Comparison of ENCODE assay signal across 1 cellular context in the genomic region with DNA sequence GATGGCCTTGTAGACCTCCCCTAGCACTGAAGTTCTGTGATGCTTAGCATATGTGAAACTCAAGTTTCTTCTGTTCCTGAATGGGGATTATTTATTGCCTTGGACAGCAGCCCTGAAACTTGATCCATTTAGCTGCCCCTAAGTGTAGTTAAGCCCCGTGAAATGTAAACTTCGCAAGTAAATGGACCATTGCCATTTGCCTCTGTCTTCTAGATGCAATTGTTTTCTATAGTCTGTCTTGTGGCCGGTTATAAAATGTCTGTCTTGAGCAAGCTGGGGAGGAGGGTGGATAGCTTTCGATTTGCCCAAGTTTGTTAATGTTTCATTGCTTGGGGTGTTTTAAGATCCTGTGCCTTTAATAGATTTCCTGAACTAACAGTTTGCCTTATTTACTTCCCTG.
TF ChIP-seq lines count a peak whose summit lies in the region.

No MANE protein-coding gene starts in this region.

TF ChIP-seq in GM23338, 12 proteins besides CTCF, POLR2A, EP300 and RAD21 (continued from another document):
- TF ChIP-seq, protein P1, sequence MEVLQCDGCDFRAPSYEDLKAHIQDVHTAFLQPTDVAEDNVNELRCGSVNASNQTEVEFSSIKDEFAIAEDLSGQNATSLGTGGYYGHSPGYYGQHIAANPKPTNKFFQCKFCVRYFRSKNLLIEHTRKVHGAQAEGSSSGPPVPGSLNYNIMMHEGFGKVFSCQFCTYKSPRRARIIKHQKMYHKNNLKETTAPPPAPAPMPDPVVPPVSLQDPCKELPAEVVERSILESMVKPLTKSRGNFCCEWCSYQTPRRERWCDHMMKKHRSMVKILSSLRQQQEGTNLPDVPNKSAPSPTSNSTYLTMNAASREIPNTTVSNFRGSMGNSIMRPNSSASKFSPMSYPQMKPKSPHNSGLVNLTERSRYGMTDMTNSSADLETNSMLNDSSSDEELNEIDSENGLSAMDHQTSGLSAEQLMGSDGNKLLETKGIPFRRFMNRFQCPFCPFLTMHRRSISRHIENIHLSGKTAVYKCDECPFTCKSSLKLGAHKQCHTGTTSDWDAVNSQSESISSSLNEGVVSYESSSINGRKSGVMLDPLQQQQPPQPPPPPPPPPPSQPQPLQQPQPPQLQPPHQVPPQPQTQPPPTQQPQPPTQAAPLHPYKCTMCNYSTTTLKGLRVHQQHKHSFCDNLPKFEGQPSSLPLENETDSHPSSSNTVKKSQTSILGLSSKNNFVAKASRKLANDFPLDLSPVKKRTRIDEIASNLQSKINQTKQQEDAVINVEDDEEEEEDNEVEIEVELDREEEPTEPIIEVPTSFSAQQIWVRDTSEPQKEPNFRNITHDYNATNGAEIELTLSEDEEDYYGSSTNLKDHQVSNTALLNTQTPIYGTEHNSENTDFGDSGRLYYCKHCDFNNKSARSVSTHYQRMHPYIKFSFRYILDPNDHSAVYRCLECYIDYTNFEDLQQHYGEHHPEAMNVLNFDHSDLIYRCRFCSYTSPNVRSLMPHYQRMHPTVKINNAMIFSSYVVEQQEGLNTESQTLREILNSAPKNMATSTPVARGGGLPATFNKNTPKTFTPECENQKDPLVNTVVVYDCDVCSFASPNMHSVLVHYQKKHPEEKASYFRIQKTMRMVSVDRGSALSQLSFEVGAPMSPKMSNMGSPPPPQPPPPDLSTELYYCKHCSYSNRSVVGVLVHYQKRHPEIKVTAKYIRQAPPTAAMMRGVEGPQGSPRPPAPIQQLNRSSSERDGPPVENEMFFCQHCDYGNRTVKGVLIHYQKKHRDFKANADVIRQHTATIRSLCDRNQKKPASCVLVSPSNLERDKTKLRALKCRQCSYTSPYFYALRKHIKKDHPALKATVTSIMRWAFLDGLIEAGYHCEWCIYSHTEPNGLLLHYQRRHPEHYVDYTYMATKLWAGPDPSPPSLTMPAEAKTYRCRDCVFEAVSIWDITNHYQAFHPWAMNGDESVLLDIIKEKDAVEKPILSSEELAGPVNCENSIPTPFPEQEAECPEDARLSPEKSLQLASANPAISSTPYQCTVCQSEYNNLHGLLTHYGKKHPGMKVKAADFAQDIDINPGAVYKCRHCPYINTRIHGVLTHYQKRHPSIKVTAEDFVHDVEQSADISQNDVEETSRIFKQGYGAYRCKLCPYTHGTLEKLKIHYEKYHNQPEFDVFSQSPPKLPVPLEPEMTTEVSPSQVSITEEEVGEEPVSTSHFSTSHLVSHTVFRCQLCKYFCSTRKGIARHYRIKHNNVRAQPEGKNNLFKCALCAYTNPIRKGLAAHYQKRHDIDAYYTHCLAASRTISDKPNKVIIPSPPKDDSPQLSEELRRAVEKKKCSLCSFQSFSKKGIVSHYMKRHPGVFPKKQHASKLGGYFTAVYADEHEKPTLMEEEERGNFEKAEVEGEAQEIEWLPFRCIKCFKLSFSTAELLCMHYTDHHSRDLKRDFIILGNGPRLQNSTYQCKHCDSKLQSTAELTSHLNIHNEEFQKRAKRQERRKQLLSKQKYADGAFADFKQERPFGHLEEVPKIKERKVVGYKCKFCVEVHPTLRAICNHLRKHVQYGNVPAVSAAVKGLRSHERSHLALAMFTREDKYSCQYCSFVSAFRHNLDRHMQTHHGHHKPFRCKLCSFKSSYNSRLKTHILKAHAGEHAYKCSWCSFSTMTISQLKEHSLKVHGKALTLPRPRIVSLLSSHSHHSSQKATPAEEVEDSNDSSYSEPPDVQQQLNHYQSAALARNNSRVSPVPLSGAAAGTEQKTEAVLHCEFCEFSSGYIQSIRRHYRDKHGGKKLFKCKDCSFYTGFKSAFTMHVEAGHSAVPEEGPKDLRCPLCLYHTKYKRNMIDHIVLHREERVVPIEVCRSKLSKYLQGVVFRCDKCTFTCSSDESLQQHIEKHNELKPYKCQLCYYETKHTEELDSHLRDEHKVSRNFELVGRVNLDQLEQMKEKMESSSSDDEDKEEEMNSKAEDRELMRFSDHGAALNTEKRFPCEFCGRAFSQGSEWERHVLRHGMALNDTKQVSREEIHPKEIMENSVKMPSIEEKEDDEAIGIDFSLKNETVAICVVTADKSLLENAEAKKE (CRISPR knock-in tag; IDR thresholded peaks at IDR 0.05): no peak
- TF ChIP-seq NANOG (IDR thresholded peaks at IDR 0.05; ENCODE audit: borderline replicate concordance) (no peak), EZH2 (IDR thresholded peaks at IDR 0.05; ENCODE audit: low read depth, unreplicated experiment) (no peak), ETS1 (IDR thresholded peaks at IDR 0.05) (no peak), STAT1 (IDR thresholded peaks at IDR 0.05; ENCODE audit: unreplicated experiment) (no peak), JUNB (IDR thresholded peaks at IDR 0.05; ENCODE audit: unreplicated experiment) (no peak), EZH2phosphoT487 (IDR thresholded peaks at IDR 0.05; ENCODE audit: unreplicated experiment) (no peak)
